8 cellular contexts compared by ENCODE assay signal in genomic region chr17:19004601-19005441, GRCh38. TPM values are rescaled to one million over a fixed set of nuclear protein-coding genes. Genes with fewer than 3 reads are reported as not detected.
DNase-seq lines count a peak whose midpoint lies in the region; ATAC-seq and TF ChIP-seq lines count a peak whose summit lies in the region.

TSS of gene FAM83G (minus strand) at chr17:19004764. CDS start at chr17:19004041, 723 bp downstream.

- H3K4me1 ChIP-seq in psoas muscle (no peaks in the 10 kb centered on the region), vagina (peaks cover 39% of the 10 kb centered on the region)

- DNase-seq in AG04450 (ENCODE audit: low read depth, low spot score) (no peak), head of caudate nucleus (peak; percentile 5 to 85 (median 64)), psoas muscle (peak; percentile 86), vagina (ENCODE audit: extremely low spot score in 2 of 2) (no peak)
- peak; percentile 88 for DNase-seq in activated gamma-delta T cell treated with anti-CD3 and anti-CD28 coated beads, Interleukin-2, amount 50 U/mL, for 16 hours (ENCODE audit: low read depth)

- H3K27me3 ChIP-seq in AG04450 (ENCODE audit: control insufficient read depth, insufficient read depth, low read length) (no peaks in the 10 kb centered on the region), psoas muscle (ENCODE audit: insufficient read depth in 3 of 3, low read length in 2 of 3) (peaks cover 0 to 6% (median 3%) of the 10 kb centered on the region in 3 donors), vagina (no peaks in the 10 kb centered on the region)

- H3K36me3 ChIP-seq in psoas muscle (ENCODE audit: insufficient read depth in 1 of 2, low read depth in 1 of 2) = no peaks in the 10 kb centered on the region
- H3K36me3 ChIP-seq in vagina = no peaks in the 10 kb centered on the region

- H3K9me3 ChIP-seq in AG04450 (ENCODE audit: control insufficient read depth, insufficient read depth, low read length) (no peaks in the 10 kb centered on the region; the same call in 1 of the 2 replicates), psoas muscle (no peaks in the 10 kb centered on the region), vagina (no peaks in the 10 kb centered on the region)

- H3K4me3 ChIP-seq in AG04450 (ENCODE audit: low read depth, low read length) = peak within 1 kb of the TSS; percentile 73
- H3K4me3 ChIP-seq in psoas muscle = peak within 1 kb of the TSS; percentile 73
- H3K4me3 ChIP-seq in vagina = peak within 1 kb of the TSS; percentile 63 to 79

- TF ChIP-seq POLR2A in Raji (IDR thresholded peaks at IDR 0.05; ENCODE audit: insufficient read depth, low read depth, low read length) (peak; percentile 72), vagina (IDR thresholded peaks at IDR 0.05) (peak in 1 of 2 donors; percentile 30)

- intact Hi-C loops in head of caudate nucleus (cut with DNase I) = no loop called here
- intact Hi-C loops in psoas muscle (cut with DNase I) = loop anchor here in 1 of 2 donors (2.0 kb wide), 1 partner anchor 24 kb away; no protein-coding TSS in a partner anchor
- intact Hi-C loops in vagina (cut with DNase I) = no loop called here

- POLR2A ChIA-PET in AG04450 (lab: Yijun Ruan, JAX) = no interaction called here

- CTCF ChIA-PET in AG04450 (lab: Charles Lee) = interaction anchor here (0.6 kb wide), 1 partner anchor 44 kb away, joined by 3 read pairs; no protein-coding TSS in a partner anchor

- WGBS in psoas muscle, 3 donors = 14 to 24% (median 16%) methylated on average over 39 to 62 of the region's 62 CpGs

- peak within 1 kb of the TSS; percentile 77 for H3K27ac ChIP-seq in AG04450 (ENCODE audit: low read depth, low read length)
- peak within 1 kb of the TSS; percentile 53 for H3K27ac ChIP-seq in psoas muscle
- H3K27ac ChIP-seq in vagina = peak within 1 kb of the TSS; percentile 91

- no peak for TF ChIP-seq CTCF in AG04450 (IDR thresholded peaks at IDR 0.05; ENCODE audit: low read depth, low read length)
- no peak for TF ChIP-seq CTCF in psoas muscle (IDR thresholded peaks at IDR 0.05)
- no peak for TF ChIP-seq CTCF in vagina (IDR thresholded peaks at IDR 0.05)

- ATAC-seq in GM19035 (IDR thresholded peaks at IDR 0.05; ENCODE audit: unreplicated experiment) = peak; percentile 77
- peak; percentile 80 for ATAC-seq in HG03432 (IDR thresholded peaks at IDR 0.05; ENCODE audit: unreplicated experiment)
- peak; percentile 86 to 97 (median 94) for ATAC-seq in psoas muscle

RNA-seq across cellular contexts. Expression of gene FAM83G, which starts in this region (rescaled TPM):
- polyA plus RNA-seq in AG04450 (2011; rRNA removed) (4.8 and 6.1 TPM in 2 replicates), psoas muscle (10 to 100 TPM in 1 of 3 donors, 1 to 10 TPM in 2; 8.2 to 65.6 (median 9.0) TPM)
- polyA minus RNA-seq in AG04450 (2011; rRNA and poly(A)+ RNA removed) = 8.1 and 9.0 TPM in 2 replicates
- total RNA-seq in psoas muscle (10 to 100 TPM in 1 of 4 donors, 1 to 10 TPM in 3; 7.0 to 20.4 (median 9.3) TPM), vagina (36.1 TPM)

Comparison
In these comparisons a context has a peak if more than half of its experiments do, and no peak if none do; other contexts are left out.
1. DNase-seq: peak in activated gamma-delta T cell treated with anti-CD3 and anti-CD28 coated beads, Interleukin-2, amount 50 U/mL, for 16 hours (single experiment), head of caudate nucleus (42 of 42) and psoas muscle (2 of 2); none in AG04450 (single experiment) and vagina (0 of 2).
2. Peak in every context shown above with its lines, with median percentiles within 50 percentile points of each other: H3K27ac ChIP-seq, H3K4me3 ChIP-seq and ATAC-seq.